In genomic region chr11:4161305-4161704, GRCh38 we compare ENCODE assay signal across 25 cellular contexts.
DNase-seq lines count a peak whose midpoint lies in the region; ATAC-seq, FAIRE-seq and TF ChIP-seq lines count a peak whose summit lies in the region.
"Had no signal": no experiment of that assay in that cellular context is flagged by ENCODE, and none has a peak within 500 bp of the region (broad histone marks: within the 10 kb centered on the region; RNA-seq: fewer than 3 reads in every experiment).

No MANE protein-coding gene starts in this region.

- no peaks in the 10 kb centered on the region for H3K36me3 ChIP-seq in K562 (ENCODE audit: control insufficient read depth, insufficient read depth, low read length)
- no peaks in the 10 kb centered on the region for H3K36me3 ChIP-seq in mesendoderm (ENCODE audit: control insufficient read depth, insufficient read depth, low read length)
- H3K36me3 ChIP-seq: BLaER1 treated with 17β-estradiol and CSF1 and Interleukin-3, amounts not matched to agents 10 nM and 100 nM had no signal

- H3K9me3 ChIP-seq in K562 (replicated peaks; ENCODE audit: control insufficient read depth, insufficient read depth, low read depth, low read length): no peaks in the 10 kb centered on the region
- H3K9me3 ChIP-seq: A549, Caco-2 had no signal

- no TSS peak for BruUV-seq in K562 (replicated peaks; lab: Mats Ljungman, UMichigan)

- H2BK15ac ChIP-seq in mesendoderm (replicated peaks; ENCODE audit: low read depth): no peak overlapping the region

- H3K56ac ChIP-seq in mesendoderm (ENCODE audit: low read length): no peak overlapping the region

- no peaks in the 10 kb centered on the region for H3K36me3 Mint-ChIP-seq in activated CD4-positive, alpha-beta T cell treated with anti-CD3 and anti-CD28 coated beads, Interleukin-2, amount 10 ng/mL, durations not matched to agents 24 days and 14 days (ENCODE audit: low read depth)
- H3K36me3 Mint-ChIP-seq in effector memory CD8-positive, alpha-beta T cell (ENCODE audit: insufficient read depth): peaks cover 4% of the 10 kb centered on the region
- no peaks in the 10 kb centered on the region for H3K36me3 Mint-ChIP-seq in WTC11
- H3K36me3 Mint-ChIP-seq: CD8-positive, alpha-beta T cell had no signal

- H4K20me1 ChIP-seq in K562 (replicated peaks; ENCODE audit: control insufficient read depth, insufficient read depth, low read length): no peaks in the 10 kb centered on the region
- H4K20me1 ChIP-seq: BLaER1 treated with 17β-estradiol and CSF1 and Interleukin-3, amounts not matched to agents 10 nM and 100 nM had no signal

- H3K23ac ChIP-seq in mesendoderm (ENCODE audit: low read length): no peak overlapping the region

- H3K9ac ChIP-seq in K562 (ENCODE audit: insufficient read depth in 1 of 2, low read depth in 2 of 2, low read length in 2 of 2) (no peak overlapping the region), mesendoderm (ENCODE audit: low read length) (no peak overlapping the region)
- H3K9ac ChIP-seq: BLaER1 treated with 17β-estradiol and CSF1 and Interleukin-3, amounts not matched to agents 10 nM and 100 nM had no signal

- 0 out of 4 replicates have a peak, but pooled peaks of 1 of the 2 experiments have one; percentile 13 for TF ChIP-seq RAD21 in K562 (CRISPR knock-in tag; conservative IDR thresholded peaks at IDR 0.05 in 1 of 2, IDR thresholded peaks at IDR 0.05 in 1 of 2)

- TF ChIP-seq CTCF in K562 (IDR thresholded peaks at IDR 0.05 in 2 of 3, conservative IDR thresholded peaks at IDR 0.05 in 1 of 3; ENCODE audit: insufficient read depth in 2 of 3, low read depth in 1 of 3, low read length in 3 of 3) (no peak), WTC11 (IDR thresholded peaks at IDR 0.05) (no peak)

- peak; percentile 47 for ATAC-seq in K562
- ATAC-seq in effector memory CD8-positive, alpha-beta T cell (replicated peaks): no peak
- no peak for ATAC-seq in WTC11
- ATAC-seq: A549; CD8-positive, alpha-beta T cell; GM12878 had no signal

- H2AFZ ChIP-seq in K562 (ENCODE audit: low read depth, low read length): peak overlapping the region; percentile 29

- no peak overlapping the region for H3K4ac ChIP-seq in mesendoderm (ENCODE audit: low read depth, low read length)

- H3K18ac ChIP-seq in mesendoderm (ENCODE audit: low read length): no peak overlapping the region

- H2AK5ac ChIP-seq in mesendoderm (ENCODE audit: low read length): no peak overlapping the region

- FAIRE-seq in K562 (lab: Jason Lieb, UNC): no peak
- FAIRE-seq: A549, D721Med, GM12878, GM12892, GM18507 had no signal

- peak; percentile 24 for DNase-seq in activated CD4-positive, alpha-beta T cell treated with anti-CD3 and anti-CD28 coated beads, Interleukin-2, amount 10 ng/mL, durations not matched to agents 24 days and 14 days
- no peak for DNase-seq in activated CD4-positive, alpha-beta T cell treated with anti-CD3 and anti-CD28 coated beads for 1 hour
- peak in 1 of 4 experiments; percentile 27 for DNase-seq in K562 (ENCODE audit: extremely low read depth in 1 of 4, low spot score in 3 of 4)
- peak; percentile 25 for DNase-seq in mesendoderm
- DNase-seq in effector memory CD8-positive, alpha-beta T cell: no peak
- no peak for DNase-seq in WTC11 (ENCODE audit: low spot score)
- DNase-seq: AML-193; Caco-2; Calu3; CD4-positive, alpha-beta T cell; CD8-positive, alpha-beta T cell; DMS53; DMS79; DND-41; EL; GDM1 had no signal

- no peak for TF ChIP-seq EP300 in K562 (IDR thresholded peaks at IDR 0.05; ENCODE audit: low read length)

- H3K27me3 ChIP-seq in K562 (ENCODE audit: control insufficient read depth in 2 of 2, insufficient read depth in 2 of 2, low read length in 2 of 2) (no peaks in the 10 kb centered on the region; a peak in 2 of 5 replicates), mesendoderm (ENCODE audit: insufficient read depth, low read length, poor library complexity) (no peaks in the 10 kb centered on the region)
- H3K27me3 ChIP-seq: BLaER1 treated with 17β-estradiol and CSF1 and Interleukin-3, amounts not matched to agents 10 nM and 100 nM had no signal

- no peaks in the 10 kb centered on the region for H3K9me1 ChIP-seq in K562 (ENCODE audit: control insufficient read depth, insufficient read depth, low read length)

- no peak overlapping the region for H4K5ac ChIP-seq in mesendoderm (ENCODE audit: low read length)

- H3K4me1 ChIP-seq in K562 (replicated peaks in 1 of 2; ENCODE audit: control insufficient read depth in 2 of 2, insufficient read depth in 2 of 2, low read length in 2 of 2) (peaks cover 0 to 16% of the 10 kb centered on the region in 2 experiments; a peak in 2 of 5 replicates), mesendoderm (ENCODE audit: control insufficient read depth, low read depth, low read length) (no peaks in the 10 kb centered on the region)
- H3K4me1 ChIP-seq: A549; BLaER1 treated with 17β-estradiol and CSF1 and Interleukin-3, amounts not matched to agents 10 nM and 100 nM had no signal

- in situ Hi-C loops in K562 (cut with MboI): no loop called here

- 13% methylated on average over 1 of the region's 1 CpG for whole genome bisulfite sequencing in K562 (ENCODE audit: insufficient coverage, low coverage, missing lambda C conversion rate)
- WGBS in mesendoderm (ENCODE audit: extremely low coverage, insufficient coverage, low lambda C conversion rate): no CpG with 5 or more reads among the region's 1 CpG

- H3K4me2 ChIP-seq in K562 (ENCODE audit: insufficient read depth, low read length) (no peak overlapping the region; the same call in 1 of the 2 replicates), mesendoderm (ENCODE audit: low read length) (no peak overlapping the region)
- H3K4me2 ChIP-seq: A549; BLaER1 treated with 17β-estradiol and CSF1 and Interleukin-3, amounts not matched to agents 10 nM and 100 nM had no signal

- no peak overlapping the region for H3K4me3 Mint-ChIP-seq in activated CD4-positive, alpha-beta T cell treated with anti-CD3 and anti-CD28 coated beads, Interleukin-2, amount 10 ng/mL, durations not matched to agents 24 days and 14 days
- no peak overlapping the region for H3K4me3 Mint-ChIP-seq in effector memory CD8-positive, alpha-beta T cell
- no peak overlapping the region for H3K4me3 Mint-ChIP-seq in WTC11
- H3K4me3 Mint-ChIP-seq: B cell; CD4-positive, alpha-beta T cell; CD8-positive, alpha-beta T cell had no signal

- H2BK5ac ChIP-seq in mesendoderm (ENCODE audit: low read length): no peak overlapping the region

- H2BK120ac ChIP-seq in mesendoderm (ENCODE audit: low read depth, low read length): no peak overlapping the region

- intact Hi-C loops in activated CD4-positive, alpha-beta T cell treated with anti-CD3 and anti-CD28 coated beads, Interleukin-2, amount 10 ng/mL, durations not matched to agents 24 days and 14 days (cut with micrococcal nuclease): no loop called here
- intact Hi-C loops in K562 (cut with micrococcal nuclease): no loop called here

- no peaks in the 10 kb centered on the region for H3K79me1 ChIP-seq in mesendoderm (ENCODE audit: low read length)

- H3K4me1 Mint-ChIP-seq in activated CD4-positive, alpha-beta T cell treated with anti-CD3 and anti-CD28 coated beads, Interleukin-2, amount 10 ng/mL, durations not matched to agents 24 days and 14 days: no peaks in the 10 kb centered on the region
- H3K4me1 Mint-ChIP-seq in effector memory CD8-positive, alpha-beta T cell (ENCODE audit: low read depth in 2 of 2): no peaks in the 10 kb centered on the region
- peaks cover 6% of the 10 kb centered on the region for H3K4me1 Mint-ChIP-seq in WTC11
- H3K4me1 Mint-ChIP-seq: B cell had no signal

- no peak overlapping the region for H4K8ac ChIP-seq in mesendoderm (ENCODE audit: low read depth, low read length)

- no peaks in the 10 kb centered on the region for H3K79me2 ChIP-seq in K562 (ENCODE audit: control insufficient read depth, insufficient read depth, low read length)
- no peaks in the 10 kb centered on the region for H3K79me2 ChIP-seq in mesendoderm (ENCODE audit: control insufficient read depth, insufficient read depth, low read length)

- CTCF ChIA-PET in K562 (lab: Yijun Ruan, JAX; ENCODE audit: low intra/inter-chr PET ratio): no interaction called here
- CTCF ChIA-PET in WTC11 (lab: Charles Lee): no interaction called here

- H3K27me3 Mint-ChIP-seq in activated CD4-positive, alpha-beta T cell treated with anti-CD3 and anti-CD28 coated beads, Interleukin-2, amount 10 ng/mL, durations not matched to agents 24 days and 14 days: no peaks in the 10 kb centered on the region
- H3K27me3 Mint-ChIP-seq in effector memory CD8-positive, alpha-beta T cell: peaks cover 5 to 11% of the 10 kb centered on the region in 2 donors
- peaks cover 54% of the 10 kb centered on the region for H3K27me3 Mint-ChIP-seq in WTC11 (ENCODE audit: low read depth)
- H3K27me3 Mint-ChIP-seq: CD4-positive, alpha-beta T cell had no signal

- H3K9me3 Mint-ChIP-seq in activated CD4-positive, alpha-beta T cell treated with anti-CD3 and anti-CD28 coated beads, Interleukin-2, amount 10 ng/mL, durations not matched to agents 24 days and 14 days: peaks cover 4% of the 10 kb centered on the region
- H3K9me3 Mint-ChIP-seq in effector memory CD8-positive, alpha-beta T cell: no peaks in the 10 kb centered on the region
- peaks cover 16% of the 10 kb centered on the region for H3K9me3 Mint-ChIP-seq in WTC11
- H3K9me3 Mint-ChIP-seq: CD4-positive, alpha-beta T cell; CD8-positive, alpha-beta T cell had no signal

- H3K27ac ChIP-seq in K562 (ENCODE audit: extremely low read depth, low read depth, low read length) (no peak overlapping the region), mesendoderm (ENCODE audit: low read depth, low read length) (no peak overlapping the region)
- H3K27ac ChIP-seq: 22Rv1; A549; BLaER1 treated with 17β-estradiol and CSF1 and Interleukin-3, amounts not matched to agents 10 nM and 100 nM; C4-2B had no signal

- POLR2A ChIA-PET in K562 (lab: Yijun Ruan, JAX): no interaction called here
- POLR2A ChIA-PET in WTC11 (lab: Charles Lee): no interaction called here

- H3K27ac Mint-ChIP-seq in activated CD4-positive, alpha-beta T cell treated with anti-CD3 and anti-CD28 coated beads, Interleukin-2, amount 10 ng/mL, durations not matched to agents 24 days and 14 days: no peak overlapping the region
- no peak overlapping the region for H3K27ac Mint-ChIP-seq in effector memory CD8-positive, alpha-beta T cell
- H3K27ac Mint-ChIP-seq in WTC11: no peak overlapping the region
- H3K27ac Mint-ChIP-seq: B cell; CD4-positive, alpha-beta T cell; CD8-positive, alpha-beta T cell had no signal

- H3K4me3 ChIP-seq in K562: no peak overlapping the region
- no peak overlapping the region for H3K4me3 ChIP-seq in mesendoderm (ENCODE audit: low read length)
- H3K4me3 ChIP-seq: A549; BLaER1 treated with 17β-estradiol and CSF1 and Interleukin-3, amounts not matched to agents 10 nM and 100 nM; GM12878 had no signal

- 0 out of 2 replicates have a peak, but pooled peaks have one; percentile 24 for TF ChIP-seq POLR2A in K562 (conservative IDR thresholded peaks at IDR 0.05)

TF ChIP-seq in K562, 482 proteins besides CTCF, POLR2A, EP300 and RAD21 (continues in another document):
- TF ChIP-seq POLR2AphosphoS5 (IDR thresholded peaks at IDR 0.05; ENCODE audit: control insufficient read depth, insufficient read depth, low read depth, low read length) (peak; percentile 42; the same call in 1 of the 2 replicates), SMARCE1 (IDR thresholded peaks at IDR 0.05) (peak; percentile 17; the same call in 1 of the 2 replicates)

Comparison
In these comparisons a context has a peak if more than half of its experiments do, and no peak if none do; other contexts are left out.
1. DNase-seq: peak in activated CD4-positive, alpha-beta T cell treated with anti-CD3 and anti-CD28 coated beads, Interleukin-2, amount 10 ng/mL, durations not matched to agents 24 days and 14 days (single experiment) and mesendoderm (single experiment); none in activated CD4-positive, alpha-beta T cell treated with anti-CD3 and anti-CD28 coated beads for 1 hour (single experiment), effector memory CD8-positive, alpha-beta T cell (0 of 3) and WTC11 (single experiment).